Comparison of ENCODE assay signal across 10 cellular contexts in genomic region chr4:11424000-11424399, GRCh38. TPM values are rescaled to one million over a fixed set of nuclear protein-coding genes. Genes with fewer than 3 reads are reported as not detected.
DNase-seq lines count a peak whose midpoint lies in the region; ATAC-seq, FAIRE-seq and TF ChIP-seq lines count a peak whose summit lies in the region.
"Had no signal": no experiment of that assay in that cellular context is flagged by ENCODE, and none has a peak within 500 bp of the region (broad histone marks: within the 10 kb centered on the region; RNA-seq: fewer than 3 reads in every experiment).

No MANE protein-coding gene starts in this region.

- H3K4me2 ChIP-seq in K562 (ENCODE audit: insufficient read depth, low read length) = no peak overlapping the region

- no peak overlapping the region for H3K9ac ChIP-seq in K562 (ENCODE audit: insufficient read depth in 1 of 2, low read depth in 2 of 2, low read length in 2 of 2)

- no TSS peak for BruUV-seq in K562 (replicated peaks; lab: Mats Ljungman, UMichigan)

- peak; percentile 35; the same call in 1 of the 2 replicates for TF ChIP-seq CTCF in GM12874 (IDR thresholded peaks at IDR 0.05; ENCODE audit: insufficient read depth, low read depth, low read length)
- peak; percentile 67 for TF ChIP-seq CTCF in NB4 (IDR thresholded peaks at IDR 0.05; ENCODE audit: low read depth, low read length)
- peak; percentile 21 to 45 (median 26); a peak in 2 of 6 replicates for TF ChIP-seq CTCF in K562 (IDR thresholded peaks at IDR 0.05 in 2 of 3, conservative IDR thresholded peaks at IDR 0.05 in 1 of 3; ENCODE audit: insufficient read depth in 2 of 3, low read depth in 1 of 3, low read length in 3 of 3)

- no peaks in the 10 kb centered on the region for H3K36me3 ChIP-seq in K562 (ENCODE audit: control insufficient read depth, insufficient read depth, low read length)

- POLR2A ChIA-PET in K562 (lab: Yijun Ruan, JAX) = no interaction called here

- H3K79me2 ChIP-seq in K562 (ENCODE audit: control insufficient read depth, insufficient read depth, low read length) = no peaks in the 10 kb centered on the region

- no peaks in the 10 kb centered on the region for H3K4me1 ChIP-seq in K562 (replicated peaks in 1 of 2; ENCODE audit: control insufficient read depth in 2 of 2, insufficient read depth in 2 of 2, low read length in 2 of 2)

- H3K4me3 ChIP-seq in NB4 (ENCODE audit: low read depth, low read length) (no peak overlapping the region), K562 (no peak overlapping the region)
- H3K4me3 ChIP-seq: skin epidermis had no signal

- 0% methylated on average over 3 of the region's 4 CpGs for WGBS in K562 (ENCODE audit: insufficient coverage, low coverage, missing lambda C conversion rate)

- intact Hi-C loops in K562 (cut with micrococcal nuclease) = loop anchor here (1.0 to 10.0 kb wide), 2 partner anchors 839 to 869 kb away; no protein-coding TSS in a partner anchor

- no peaks in the 10 kb centered on the region for H4K20me1 ChIP-seq in K562 (replicated peaks; ENCODE audit: control insufficient read depth, insufficient read depth, low read length)

- no peak for FAIRE-seq in K562 (lab: Jason Lieb, UNC)

- peak; percentile 46 for DNase-seq in Ammon's horn (ENCODE audit: low spot score)
- peak; percentile 55 for DNase-seq in NB4 (ENCODE audit: low read depth)
- peak; percentile 11 to 40 (median 22) for DNase-seq in K562 (ENCODE audit: extremely low read depth in 1 of 4, low spot score in 3 of 4)
- peak; percentile 41 for DNase-seq in midbrain (lab: John Stamatoyannopoulos, UW)
- DNase-seq in activated CD4-positive, CD25-positive, alpha-beta regulatory T cell treated with anti-CD3 and anti-CD28 coated beads, Interleukin-2, amount 50 U/mL, for 72 hours = no peak

- no peak overlapping the region for H2AFZ ChIP-seq in K562 (ENCODE audit: low read depth, low read length)

- CTCF ChIA-PET in K562 (lab: Yijun Ruan, JAX; ENCODE audit: low intra/inter-chr PET ratio) = interaction anchor here (0.6 to 1.1 kb wide), 2 partner anchors 696 to 842 kb away, joined by 3 read pairs; no protein-coding TSS in a partner anchor

- peak; percentile 61; the same call in 1 of the 3 replicates for ATAC-seq in K562
- ATAC-seq in HG03095 (IDR thresholded peaks at IDR 0.05; ENCODE audit: unreplicated experiment) = no peak
- no peak for ATAC-seq in GM21737 (IDR thresholded peaks at IDR 0.05; ENCODE audit: unreplicated experiment)
- ATAC-seq: activated naive CD4-positive, alpha-beta T cell treated with anti-CD3 and anti-CD28 coated beads, Interleukin-2, amount 50 U/mL, for 72 hours had no signal

- H3K9me1 ChIP-seq in K562 (ENCODE audit: control insufficient read depth, insufficient read depth, low read length) = no peaks in the 10 kb centered on the region

- no peak overlapping the region for H3K27ac ChIP-seq in K562 (ENCODE audit: extremely low read depth, low read depth, low read length)
- H3K27ac ChIP-seq: skin epidermis had no signal

- peak; percentile 15 to 17; a peak in 1 of 4 replicates for TF ChIP-seq RAD21 in K562 (CRISPR knock-in tag; conservative IDR thresholded peaks at IDR 0.05 in 1 of 2, IDR thresholded peaks at IDR 0.05 in 1 of 2)

- no peak for TF ChIP-seq EP300 in K562 (IDR thresholded peaks at IDR 0.05; ENCODE audit: low read length)

- no peaks in the 10 kb centered on the region for H3K9me3 ChIP-seq in K562 (replicated peaks; ENCODE audit: control insufficient read depth, insufficient read depth, low read depth, low read length)

- in situ Hi-C loops in K562 (cut with MboI) = loop anchor here (25.0 kb wide), 2 partner anchors 837 to 1262 kb away; no protein-coding TSS in a partner anchor

- H3K27me3 ChIP-seq in K562 (ENCODE audit: control insufficient read depth in 2 of 2, insufficient read depth in 2 of 2, low read length in 2 of 2) = no peaks in the 10 kb centered on the region

- TF ChIP-seq POLR2A in NB4 (IDR thresholded peaks at IDR 0.05; ENCODE audit: extremely low read depth, insufficient read length) = no peak
- no peak for TF ChIP-seq POLR2A in K562 (conservative IDR thresholded peaks at IDR 0.05)

TF ChIP-seq in K562, 482 proteins besides CTCF, POLR2A, EP300 and RAD21:
- no peak for TF ChIP-seq CHCHD3 (CRISPR knock-in tag; IDR thresholded peaks at IDR 0.05)
- no peak for TF ChIP-seq ZNF764 (CRISPR knock-in tag; IDR thresholded peaks at IDR 0.05; ENCODE audit: low read depth)
- TF ChIP-seq KDM4B (IDR thresholded peaks at IDR 0.05; ENCODE audit: borderline replicate concordance in 2 of 2, low read depth in 1 of 2) = no peak
- no peak for TF ChIP-seq RBM39 (optimal IDR thresholded peaks at IDR 0.05; ENCODE audit: low read depth, low read length)
- TF ChIP-seq FOXJ3 (CRISPR knock-in tag; IDR thresholded peaks at IDR 0.05) = no peak
- TF ChIP-seq, protein P1, sequence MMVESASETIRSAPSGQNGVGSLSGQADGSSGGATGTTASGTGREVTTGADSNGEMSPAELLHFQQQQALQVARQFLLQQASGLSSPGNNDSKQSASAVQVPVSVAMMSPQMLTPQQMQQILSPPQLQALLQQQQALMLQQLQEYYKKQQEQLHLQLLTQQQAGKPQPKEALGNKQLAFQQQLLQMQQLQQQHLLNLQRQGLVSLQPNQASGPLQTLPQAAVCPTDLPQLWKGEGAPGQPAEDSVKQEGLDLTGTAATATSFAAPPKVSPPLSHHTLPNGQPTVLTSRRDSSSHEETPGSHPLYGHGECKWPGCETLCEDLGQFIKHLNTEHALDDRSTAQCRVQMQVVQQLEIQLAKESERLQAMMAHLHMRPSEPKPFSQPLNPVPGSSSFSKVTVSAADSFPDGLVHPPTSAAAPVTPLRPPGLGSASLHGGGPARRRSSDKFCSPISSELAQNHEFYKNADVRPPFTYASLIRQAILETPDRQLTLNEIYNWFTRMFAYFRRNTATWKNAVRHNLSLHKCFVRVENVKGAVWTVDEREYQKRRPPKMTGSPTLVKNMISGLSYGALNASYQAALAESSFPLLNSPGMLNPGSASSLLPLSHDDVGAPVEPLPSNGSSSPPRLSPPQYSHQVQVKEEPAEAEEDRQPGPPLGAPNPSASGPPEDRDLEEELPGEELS (CRISPR knock-in tag; IDR thresholded peaks at IDR 0.05; ENCODE audit: borderline replicate concordance) = no peak
- TF ChIP-seq, protein P2, sequence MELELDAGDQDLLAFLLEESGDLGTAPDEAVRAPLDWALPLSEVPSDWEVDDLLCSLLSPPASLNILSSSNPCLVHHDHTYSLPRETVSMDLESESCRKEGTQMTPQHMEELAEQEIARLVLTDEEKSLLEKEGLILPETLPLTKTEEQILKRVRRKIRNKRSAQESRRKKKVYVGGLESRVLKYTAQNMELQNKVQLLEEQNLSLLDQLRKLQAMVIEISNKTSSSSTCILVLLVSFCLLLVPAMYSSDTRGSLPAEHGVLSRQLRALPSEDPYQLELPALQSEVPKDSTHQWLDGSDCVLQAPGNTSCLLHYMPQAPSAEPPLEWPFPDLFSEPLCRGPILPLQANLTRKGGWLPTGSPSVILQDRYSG (tag; conservative IDR thresholded peaks at IDR 0.05; ENCODE audit: low read depth) = no peak
- no peak for TF ChIP-seq SAFB2 (IDR thresholded peaks at IDR 0.05; ENCODE audit: borderline replicate concordance, low read depth, low read length, severe bottlenecking)
- TF ChIP-seq CBFB (CRISPR knock-in tag; IDR thresholded peaks at IDR 0.05) = no peak
- no peak for TF ChIP-seq DEAF1 (CRISPR knock-in tag; IDR thresholded peaks at IDR 0.05)
- TF ChIP-seq MAFK (IDR thresholded peaks at IDR 0.05; ENCODE audit: low read length) = no peak
- TF ChIP-seq CBX8 (IDR thresholded peaks at IDR 0.05; ENCODE audit: borderline replicate concordance, extremely low read depth, low read depth, low read length, poor library complexity, severe bottlenecking) = no peak
- TF ChIP-seq ZZZ3 (IDR thresholded peaks at IDR 0.05) = no peak
- TF ChIP-seq ELF2 (CRISPR knock-in tag; IDR thresholded peaks at IDR 0.05) = no peak
- no peak for TF ChIP-seq RFX5 (IDR thresholded peaks at IDR 0.05; ENCODE audit: low read depth, low read length)
- no peak for TF ChIP-seq ZNF780A (CRISPR knock-in tag; IDR thresholded peaks at IDR 0.05)
- no peak for TF ChIP-seq TAL1 (IDR thresholded peaks at IDR 0.05)
- no peak for TF ChIP-seq ZNF41 (CRISPR knock-in tag; conservative IDR thresholded peaks at IDR 0.05)

RNA-seq across cellular contexts. Expression of gene HS3ST1, which starts 4.7 kb away (rescaled TPM):
- not detected in 2 replicates for total RNA-seq in K562 (2011; cell fraction: chromatin; rRNA removed; ENCODE audit: low replicate concordance)
- total RNA-seq in K562 (2011; cell fraction: nucleolus; rRNA removed) = not detected in 2 replicates
- total RNA-seq in K562 (2011; cell fraction: nucleoplasm; rRNA removed) = not detected in 2 replicates
- total RNA-seq in K562 (2014; rRNA removed) (not detected in 2 replicates), K562 (2014; rRNA removed; fragmentation: Illumina TruSeq; extraction: Trizol) (not detected in 2 replicates), K562 (2015; rRNA removed; fragmentation: Illumina TruSeq; extraction: Trizol) (not detected in 2 replicates), K562 (2021) (0.02 TPM in 1 of 2 replicates, not detected in the other)
- polyA plus RNA-seq in K562 (2011; rRNA removed) (not detected in 2 replicates), K562 (2014; fragmentation: Illumina TruSeq; extraction: Trizol) (not detected in 2 replicates), K562 (2014; fragmentation: Nextera tagmentation; extraction: Ambion mirVana) (not detected), K562 (2014; rRNA removed) (not detected in 2 replicates)
- polyA plus RNA-seq in K562 (2011; cell fraction: cytosol; rRNA removed) = not detected in 2 replicates
- polyA plus RNA-seq in K562 (2011; cell fraction: nucleus; rRNA removed) = not detected in 2 replicates
- polyA plus RNA-seq in K562 (2012) = not detected in 2 replicates
- polyA minus RNA-seq in K562 (2011; rRNA and poly(A)+ RNA removed) = not detected in 2 replicates
- not detected in 2 replicates for polyA minus RNA-seq in K562 (2011; cell fraction: cytosol; rRNA and poly(A)+ RNA removed)
- polyA minus RNA-seq in K562 (2011; cell fraction: nucleus; rRNA and poly(A)+ RNA removed) = not detected in 2 replicates
- total RNA-seq: activated naive CD4-positive, alpha-beta T cell treated with anti-CD3 and anti-CD28 coated beads, Interleukin-2, amount 50 U/mL, for 72 hours had no signal
